ENCODE assay signal across 12 cellular contexts in genomic region chr12:46260913-46261476, GRCh38. TPM values are rescaled to one million over a fixed set of nuclear protein-coding genes. Genes with fewer than 3 reads are reported as not detected.
A peak's percentile ranks its signal among the peaks of the same experiment; 100 is the strongest.
DNase-seq lines count a peak whose midpoint lies in the region; ATAC-seq and TF ChIP-seq lines count a peak whose summit lies in the region.
"Had no signal": no experiment of that assay in that cellular context is flagged by ENCODE, and none has a peak within 500 bp of the region (broad histone marks: within the 10 kb centered on the region; RNA-seq: fewer than 3 reads in every experiment).

No MANE protein-coding gene starts in this region.

- no peak overlapping the region for H3K4me3 ChIP-seq in right atrium auricular region
- H3K4me3 ChIP-seq in WI38 (ENCODE audit: low read depth, low read length): peak overlapping the region; percentile 39

- no peak for ATAC-seq in Right ventricle myocardium superior (ENCODE audit: poor library complexity)
- no peak for ATAC-seq in HG02642 (IDR thresholded peaks at IDR 0.05; ENCODE audit: poor library complexity, unreplicated experiment)

- intact Hi-C loops in Right ventricle myocardium superior (cut with DNase I): loop anchor here (10.0 kb wide), 1 partner anchor 46 kb away; no protein-coding TSS in a partner anchor

- TF ChIP-seq CTCF in right atrium auricular region (IDR thresholded peaks at IDR 0.05) (no peak), WI38 (IDR thresholded peaks at IDR 0.05; ENCODE audit: low read depth, low read length) (no peak)

- no peaks in the 10 kb centered on the region for H3K36me3 ChIP-seq in right atrium auricular region

- H3K4me1 ChIP-seq in right atrium auricular region: peaks cover 0 to 29% of the 10 kb centered on the region in 2 donors

- no peaks in the 10 kb centered on the region for H3K9me3 ChIP-seq in right atrium auricular region

- H3K27me3 ChIP-seq in right atrium auricular region: no peaks in the 10 kb centered on the region

- DNase-seq in right atrium auricular region (ENCODE audit: low spot score) (no peak), Right ventricle myocardium superior (no peak), left kidney (ENCODE audit: low read depth, low spot score) (peak; percentile 14), HK-2 (ENCODE audit: unreplicated experiment) (no peak), globus pallidus (ENCODE audit: low spot score) (no peak), MV-4-11 (lab: John Stamatoyannopoulos, UW) (no peak)
- DNase-seq: activated naive CD4-positive, alpha-beta T cell; CD4-positive, alpha-beta T cell; NCI-H1092 treated with DMSO at 0.1 percent for 48 hours; stimulated activated CD8-positive, alpha-beta memory T cell treated with anti-CD3 and anti-CD28 coated beads, Interleukin-4, amount 100 ng/mL, for 48 hours had no signal

- peak overlapping the region; percentile 29 to 72 for H3K27ac ChIP-seq in right atrium auricular region

RNA-seq across cellular contexts. Expression of gene SLC38A1, which starts 7.8 kb away (rescaled TPM):
- 100 to 1,000 TPM in 1 of 2 donors, 10 to 100 TPM in 1; 79.6 to 116 TPM for total RNA-seq in right atrium auricular region
- total RNA-seq in Right ventricle myocardium superior: 136 TPM
